12 cellular contexts compared by ENCODE assay signal in genomic region chr10:51397695-51398094, GRCh38.
DNase-seq lines count a peak whose midpoint lies in the region; ATAC-seq and TF ChIP-seq lines count a peak whose summit lies in the region.
"Had no signal": no experiment of that assay in that cellular context is flagged by ENCODE, and none has a peak within 500 bp of the region (broad histone marks: within the 10 kb centered on the region; RNA-seq: fewer than 3 reads in every experiment).

No MANE protein-coding gene starts in this region.

- intact Hi-C loops in Calu3 (cut with micrococcal nuclease; ENCODE audit: unreplicated experiment) (no loop called here), mucosa of descending colon (cut with DNase I, micrococcal nuclease) (no loop called here)

- BruUV-seq in Calu3 (replicated peaks; lab: Mats Ljungman, UMichigan): no TSS peak

- H3K9me3 Mint-ChIP-seq in Calu3 (ENCODE audit: low read depth, unreplicated experiment): no peaks in the 10 kb centered on the region
- H3K9me3 Mint-ChIP-seq: activated T-helper 17 cell treated with anti-CD3 and anti-CD28 coated beads, Interleukin-2, amount 50 U/mL, for 72 hours had no signal

- peaks cover 7% of the 10 kb centered on the region for H3K4me1 Mint-ChIP-seq in Calu3 (ENCODE audit: low read depth, unreplicated experiment)
- H3K4me1 Mint-ChIP-seq: activated T-helper 17 cell treated with anti-CD3 and anti-CD28 coated beads, Interleukin-2, amount 50 U/mL, for 72 hours had no signal

- peak; percentile 36 for DNase-seq in Calu3
- DNase-seq in NCI-H69 (lab: John Stamatoyannopoulos, UW): peak; percentile 70
- peak; percentile 66 for DNase-seq in epithelial cell of prostate (ENCODE audit: low read depth, low spot score)
- peak in 2 of 3 donors; percentile 61 to 90 for DNase-seq in mucosa of descending colon
- DNase-seq in activated T-cell treated with anti-CD3 and anti-CD28 coated beads, Interleukin-2, amount 50 U/mL, for 1 hour: no peak
- DNase-seq: glutamatergic neuron, T-helper 2 cell had no signal

- CTCF ChIA-PET in Calu3 (lab: Charles Lee): no interaction called here

- ATAC-seq in mucosa of descending colon (peak; percentile 97), GM21737 (IDR thresholded peaks at IDR 0.05; ENCODE audit: unreplicated experiment) (no peak), HG03520 (IDR thresholded peaks at IDR 0.05; ENCODE audit: unreplicated experiment) (no peak), HG03432 (IDR thresholded peaks at IDR 0.05; ENCODE audit: unreplicated experiment) (no peak)
- ATAC-seq: activated T-helper 17 cell treated with anti-CD3 and anti-CD28 coated beads, Interleukin-2, amount 50 U/mL, for 72 hours had no signal

- no peak overlapping the region for H3K4me3 ChIP-seq in mucosa of descending colon
- H3K4me3 ChIP-seq: BLaER1 treated with 17β-estradiol and CSF1 and Interleukin-3, amounts not matched to agents 10 nM and 100 nM had no signal

- H3K4me3 Mint-ChIP-seq in Calu3 (ENCODE audit: low read depth, unreplicated experiment): no peak overlapping the region
- H3K4me3 Mint-ChIP-seq: activated T-helper 17 cell treated with anti-CD3 and anti-CD28 coated beads, Interleukin-2, amount 50 U/mL, for 72 hours had no signal

- H3K9me3 ChIP-seq in mucosa of descending colon: no peaks in the 10 kb centered on the region
- H3K9me3 ChIP-seq: BLaER1 treated with 17β-estradiol and CSF1 and Interleukin-3, amounts not matched to agents 10 nM and 100 nM had no signal

- H3K4me1 ChIP-seq in mucosa of descending colon (ENCODE audit: low read depth): peaks cover 6% of the 10 kb centered on the region

- H3K36me3 ChIP-seq in mucosa of descending colon (ENCODE audit: low read depth): no peaks in the 10 kb centered on the region
- H3K36me3 ChIP-seq: BLaER1 treated with 17β-estradiol and CSF1 and Interleukin-3, amounts not matched to agents 10 nM and 100 nM had no signal

- no peaks in the 10 kb centered on the region for H3K36me3 Mint-ChIP-seq in Calu3 (ENCODE audit: insufficient read depth, unreplicated experiment)

- H3K27me3 Mint-ChIP-seq in Calu3 (ENCODE audit: unreplicated experiment): no peaks in the 10 kb centered on the region
- H3K27me3 Mint-ChIP-seq: activated T-helper 17 cell treated with anti-CD3 and anti-CD28 coated beads, Interleukin-2, amount 50 U/mL, for 72 hours had no signal

- no peak overlapping the region for H3K27ac Mint-ChIP-seq in Calu3 (ENCODE audit: unreplicated experiment)
- H3K27ac Mint-ChIP-seq: activated T-helper 17 cell treated with anti-CD3 and anti-CD28 coated beads, Interleukin-2, amount 50 U/mL, for 72 hours had no signal

- TF ChIP-seq CTCF in Calu3 (IDR thresholded peaks at IDR 0.05; ENCODE audit: unreplicated experiment): no peak
- TF ChIP-seq CTCF in mucosa of descending colon (IDR thresholded peaks at IDR 0.05): no peak

- no peak overlapping the region for H3K27ac ChIP-seq in epithelial cell of prostate
- H3K27ac ChIP-seq: BLaER1 treated with 17β-estradiol and CSF1 and Interleukin-3, amounts not matched to agents 10 nM and 100 nM had no signal
